In the genomic region with DNA sequence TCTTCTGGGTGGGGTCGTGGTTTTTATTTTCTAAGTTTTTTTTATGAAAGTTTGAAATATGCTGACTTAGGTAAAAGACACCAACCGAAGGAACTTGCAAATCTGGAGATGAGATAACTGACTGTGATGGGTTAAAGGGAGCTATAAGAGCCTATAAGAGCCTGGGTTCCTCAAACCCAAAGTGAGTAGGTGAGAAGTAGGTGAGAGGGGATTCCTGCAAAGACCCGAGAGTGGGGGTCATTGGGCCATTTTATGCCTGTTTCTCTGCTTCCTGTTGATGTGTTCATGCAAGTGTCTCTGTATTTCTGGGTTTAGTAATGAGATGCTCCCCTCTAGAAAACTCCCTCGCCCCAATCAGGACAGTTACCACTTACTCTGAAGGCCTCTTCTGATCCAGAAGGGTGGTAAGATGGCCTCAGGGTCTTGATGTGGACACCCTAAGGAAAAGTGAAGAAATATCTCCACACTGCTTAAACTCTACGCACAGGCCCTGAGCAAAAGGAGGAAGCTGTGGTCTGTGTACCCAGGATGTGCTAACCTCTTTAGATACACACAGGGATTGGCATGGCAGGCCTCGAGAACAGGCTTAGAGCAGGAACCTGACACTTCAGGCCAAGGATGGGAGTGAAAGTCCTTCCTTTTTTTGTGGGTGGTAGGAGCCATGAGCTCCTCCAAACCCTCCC, we compare ENCODE assay signal across 8 cellular contexts. TPM values are rescaled to one million over a fixed set of nuclear protein-coding genes. Genes with fewer than 3 reads are reported as not detected.
A peak's percentile ranks its signal among the peaks of the same experiment; 100 is the strongest.
DNase-seq lines count a peak whose midpoint lies in the region; ATAC-seq and TF ChIP-seq lines count a peak whose summit lies in the region.

No MANE protein-coding gene starts in this region.

- no peaks in the 10 kb centered on the region for H3K9me2 ChIP-seq in SU-DHL-6 (replicated peaks; ENCODE audit: insufficient read depth, low read length)

- ATAC-seq in HG02852 (IDR thresholded peaks at IDR 0.05; ENCODE audit: unreplicated experiment): peak; percentile 23

- TF ChIP-seq EP300 in esophagus muscularis mucosa (IDR thresholded peaks at IDR 0.05): no peak
- no peak for TF ChIP-seq EP300 in ovary (IDR thresholded peaks at IDR 0.05)

- peak overlapping the region; percentile 84 for H3K4me2 ChIP-seq in SU-DHL-6 (ENCODE audit: low read depth, low read length, poor library complexity, severe bottlenecking)

- H3K36me3 ChIP-seq in SU-DHL-6 (ENCODE audit: low read length): no peaks in the 10 kb centered on the region
- no peaks in the 10 kb centered on the region for H3K36me3 ChIP-seq in esophagus muscularis mucosa
- no peaks in the 10 kb centered on the region for H3K36me3 ChIP-seq in ovary

- H3K27ac ChIP-seq in SU-DHL-6 (ENCODE audit: low read depth, low read length) (peak overlapping the region; percentile 74), esophagus muscularis mucosa (replicated peaks in 1 of 4) (peak overlapping the region; percentile 73 to 88 (median 82)), ovary (no peak overlapping the region)

- H3K9me3 ChIP-seq in SU-DHL-6 (ENCODE audit: insufficient read depth, low read length): no peaks in the 10 kb centered on the region
- H3K9me3 ChIP-seq in esophagus muscularis mucosa: no peaks in the 10 kb centered on the region
- peaks cover 0 to 6% of the 10 kb centered on the region in 2 donors for H3K9me3 ChIP-seq in ovary

- H3K4me3 ChIP-seq in SU-DHL-6 (ENCODE audit: insufficient read depth, low read length, poor library complexity, severe bottlenecking) (peak overlapping the region; percentile 81), esophagus muscularis mucosa (peak overlapping the region; percentile 61 to 71 (median 68)), ovary (peak overlapping the region; percentile 26)

- H4K20me1 ChIP-seq in SU-DHL-6 (ENCODE audit: low read depth, low read length): peaks cover 4% of the 10 kb centered on the region; the same call in 1 of the 2 replicates

- peak overlapping the region; percentile 85 for H3K9ac ChIP-seq in SU-DHL-6 (ENCODE audit: low read length)

- intact Hi-C loops in esophagus muscularis mucosa (cut with DNase I) (no loop called here), ovary (cut with DNase I) (no loop called here)

- H3K4me1 ChIP-seq in esophagus muscularis mucosa (peaks cover 24 to 48% (median 39%) of the 10 kb centered on the region in 4 donors), ovary (ENCODE audit: insufficient read depth) (peaks cover 3% of the 10 kb centered on the region)

- H3K27me3 ChIP-seq in SU-DHL-6 (ENCODE audit: low read length): no peaks in the 10 kb centered on the region
- peaks cover 0 to 64% (median 13%) of the 10 kb centered on the region in 4 donors for H3K27me3 ChIP-seq in esophagus muscularis mucosa
- H3K27me3 ChIP-seq in ovary: no peaks in the 10 kb centered on the region

- in situ Hi-C loops in GM13977 (cut with MboI; ENCODE audit: low pct_unique_long_range_greater_than_20kb, low sequenced_read_pairs, unreplicated experiment): no loop called here

- WGBS in esophagus muscularis mucosa: 63% methylated on average over 6 of the region's 6 CpGs
- 69 to 71% (median 69%) methylated on average over 6 of the region's 6 CpGs for WGBS in ovary, 3 donors

- no peaks in the 10 kb centered on the region for H3F3A ChIP-seq in SU-DHL-6 (ENCODE audit: insufficient read depth)

- H2AFZ ChIP-seq in SU-DHL-6 (ENCODE audit: low read depth, low read length, severe bottlenecking): no peak overlapping the region

- H3K79me2 ChIP-seq in SU-DHL-6 (ENCODE audit: insufficient read depth, low read length): peaks cover 72% of the 10 kb centered on the region

- DNase-seq in GM13977 (ENCODE audit: low spot score) (peak; percentile 52), esophagus muscularis mucosa (ENCODE audit: extremely low spot score) (no peak), ovary (no peak), NCI-H1105 treated with DMSO at 0.1 percent for 48 hours (lab: John Stamatoyannopoulos, UW) (no peak), NCI-H2081 (lab: John Stamatoyannopoulos, UW) (no peak)
- DNase-seq in stimulated activated CD8-positive, alpha-beta memory T cell treated with anti-CD3 and anti-CD28 coated beads, Interleukin-4, amount 100 ng/mL, for 48 hours: no peak

- TF ChIP-seq POLR2A in esophagus muscularis mucosa (IDR thresholded peaks at IDR 0.05; ENCODE audit: low read depth) (no peak), ovary (IDR thresholded peaks at IDR 0.05) (no peak)

- no peak for TF ChIP-seq CTCF in GM13977 (IDR thresholded peaks at IDR 0.05; ENCODE audit: extremely low read depth, insufficient read depth, missing control alignments)
- TF ChIP-seq CTCF in SU-DHL-6 (IDR thresholded peaks at IDR 0.05; ENCODE audit: insufficient read depth, low read length, poor library complexity, severe bottlenecking): no peak
- no peak for TF ChIP-seq CTCF in esophagus muscularis mucosa (IDR thresholded peaks at IDR 0.05)
- no peak for TF ChIP-seq CTCF in ovary (IDR thresholded peaks at IDR 0.05)

RNA-seq across cellular contexts. Expression of a gene that starts 1.8 kb away (rescaled TPM):
- total RNA-seq in esophagus muscularis mucosa (10 to 100 TPM; 17.4 to 43.8 (median 29.6) TPM), ovary (10 to 100 TPM in 4 of 7 donors, 1 to 10 TPM in 3; 4.0 to 18.4 (median 12.1) TPM)
- 10 to 100 TPM; 12.3 to 22.5 TPM for polyA plus RNA-seq in ovary

Comparison
In these comparisons a context has a peak if more than half of its experiments do, and no peak if none do; other contexts are left out.
1. H3K27ac ChIP-seq: peak in SU-DHL-6 (single experiment) and esophagus muscularis mucosa (4 of 4); none in ovary (0 of 2).
2. H3K4me3 ChIP-seq: peak in every context shown above with its lines; median percentile 81 in SU-DHL-6; 68 in esophagus muscularis mucosa; 26 in ovary.